ENCODE assay signal across 1 cellular context in the genomic region with DNA sequence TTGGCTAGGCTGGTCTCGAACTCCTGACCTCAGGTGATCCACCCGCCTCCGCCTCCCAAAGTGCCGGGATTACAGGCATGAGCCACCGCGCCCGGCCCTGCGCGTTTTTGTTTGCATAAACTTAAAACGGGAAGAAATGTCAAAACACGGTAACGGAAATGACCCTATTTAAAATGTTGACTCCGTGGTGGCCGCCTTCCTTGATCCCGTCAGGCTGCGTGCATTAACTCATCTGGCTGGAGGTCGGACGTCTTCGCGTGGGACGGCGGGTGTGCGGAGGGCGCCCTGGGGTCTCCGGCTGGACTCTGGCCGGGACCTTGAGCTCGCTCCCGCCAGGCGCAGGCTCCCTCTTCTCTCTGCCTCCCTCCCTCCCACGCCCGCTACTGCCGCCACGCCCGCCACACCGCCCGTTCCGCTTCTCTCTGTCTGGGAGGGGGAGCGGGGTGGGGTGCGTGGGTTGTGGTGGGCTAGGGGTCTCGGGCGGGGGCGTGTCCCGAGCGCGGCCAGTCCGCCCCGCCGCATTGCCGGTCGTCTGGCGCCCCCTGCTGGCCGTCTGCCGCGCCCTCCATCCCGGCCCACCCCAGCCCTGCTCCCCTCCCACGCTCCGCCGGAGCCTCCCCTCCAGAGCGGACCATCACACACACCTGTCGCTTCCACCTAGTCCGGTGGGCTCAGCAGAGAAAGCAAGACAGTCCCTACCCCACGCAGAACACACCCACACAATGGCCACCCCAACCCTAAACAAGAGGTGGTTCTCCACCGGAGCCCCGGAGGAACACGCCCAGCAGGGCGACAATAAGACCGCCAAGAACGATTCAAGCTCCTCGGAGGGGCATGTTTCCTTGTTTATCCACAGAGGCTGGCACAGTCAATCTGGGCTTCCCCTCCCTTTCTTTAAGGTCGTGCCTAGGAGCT.
TF ChIP-seq lines count a peak whose summit lies in the region.

No MANE protein-coding gene starts in this region.

TF ChIP-seq in HepG2, 621 proteins besides CTCF, POLR2A, EP300 and RAD21 (continued from another document and continues in another):
- TF ChIP-seq, protein P1, sequence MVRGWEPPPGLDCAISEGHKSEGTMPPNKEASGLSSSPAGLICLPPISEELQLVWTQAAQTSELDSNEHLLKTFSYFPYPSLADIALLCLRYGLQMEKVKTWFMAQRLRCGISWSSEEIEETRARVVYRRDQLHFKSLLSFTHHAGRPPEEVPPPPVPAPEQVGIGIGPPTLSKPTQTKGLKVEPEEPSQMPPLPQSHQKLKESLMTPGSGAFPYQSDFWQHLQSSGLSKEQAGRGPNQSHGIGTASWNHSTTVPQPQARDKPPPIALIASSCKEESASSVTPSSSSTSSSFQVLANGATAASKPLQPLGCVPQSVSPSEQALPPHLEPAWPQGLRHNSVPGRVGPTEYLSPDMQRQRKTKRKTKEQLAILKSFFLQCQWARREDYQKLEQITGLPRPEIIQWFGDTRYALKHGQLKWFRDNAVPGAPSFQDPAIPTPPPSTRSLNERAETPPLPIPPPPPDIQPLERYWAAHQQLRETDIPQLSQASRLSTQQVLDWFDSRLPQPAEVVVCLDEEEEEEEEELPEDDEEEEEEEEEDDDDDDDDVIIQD (CRISPR knock-in tag; IDR thresholded peaks at IDR 0.05; ENCODE audit: low read depth): no peak
- TF ChIP-seq MEIS2 (CRISPR knock-in tag; IDR thresholded peaks at IDR 0.05) (peak; percentile 39; the same call in 1 of the 2 replicates), ZNF343 (CRISPR knock-in tag; IDR thresholded peaks at IDR 0.05) (0 out of 2 replicates have a peak, but pooled peaks have one; percentile 63), KDM4B (CRISPR knock-in tag; IDR thresholded peaks at IDR 0.05) (no peak), NR2F2 (IDR thresholded peaks at IDR 0.05; ENCODE audit: borderline replicate concordance, low read depth) (no peak), TEAD2 (CRISPR knock-in tag; IDR thresholded peaks at IDR 0.05) (no peak), ZSCAN22 (CRISPR knock-in tag; IDR thresholded peaks at IDR 0.05) (no peak), TRIM24 (CRISPR knock-in tag; IDR thresholded peaks at IDR 0.05) (no peak), KMT2B (CRISPR knock-in tag; IDR thresholded peaks at IDR 0.05) (no peak), ZNF367 (CRISPR knock-in tag; IDR thresholded peaks at IDR 0.05; ENCODE audit: borderline replicate concordance) (no peak), CHD2 (IDR thresholded peaks at IDR 0.05; ENCODE audit: low read depth, low read length) (no peak), ZBTB38 (CRISPR knock-in tag; IDR thresholded peaks at IDR 0.05) (no peak; the same call in 1 of the 2 replicates), ZNF761 (CRISPR knock-in tag; conservative IDR thresholded peaks at IDR 0.05) (no peak), ZFP62 (CRISPR knock-in tag; IDR thresholded peaks at IDR 0.05) (no peak), SRF (IDR thresholded peaks at IDR 0.05; ENCODE audit: low read depth, low read length) (no peak), KAT8 (CRISPR knock-in tag; IDR thresholded peaks at IDR 0.05) (0 out of 2 replicates have a peak, but pooled peaks have one; percentile 18), GABPB1 (CRISPR knock-in tag; IDR thresholded peaks at IDR 0.05) (peak; percentile 64), ZNF451 (CRISPR knock-in tag; IDR thresholded peaks at IDR 0.05) (no peak), ZNF33B (CRISPR knock-in tag; IDR thresholded peaks at IDR 0.05) (no peak), ZNF256 (CRISPR knock-in tag; conservative IDR thresholded peaks at IDR 0.05) (no peak), FOXO1 (CRISPR knock-in tag; IDR thresholded peaks at IDR 0.05) (peak; percentile 46; the same call in 1 of the 2 replicates), MTF1 (CRISPR knock-in tag; IDR thresholded peaks at IDR 0.05) (no peak), ZNF317 (CRISPR knock-in tag; IDR thresholded peaks at IDR 0.05) (no peak; the same call in 1 of the 2 replicates), ZNF432 (CRISPR knock-in tag; IDR thresholded peaks at IDR 0.05; ENCODE audit: borderline replicate concordance) (no peak), SNAPC2 (CRISPR knock-in tag; IDR thresholded peaks at IDR 0.05) (0 out of 2 replicates have a peak, but pooled peaks have one; percentile 42), FOXP1 (IDR thresholded peaks at IDR 0.05) (no peak), FOXP1 (CRISPR knock-in tag; IDR thresholded peaks at IDR 0.05) (no peak), SCMH1 (CRISPR knock-in tag; IDR thresholded peaks at IDR 0.05; ENCODE audit: borderline replicate concordance) (no peak), SP5 (CRISPR knock-in tag; IDR thresholded peaks at IDR 0.05; ENCODE audit: borderline replicate concordance, low read depth) (no peak), ASH2L (IDR thresholded peaks at IDR 0.05; ENCODE audit: insufficient read length, low read depth, low read length) (peak; percentile 44), ZNF550 (CRISPR knock-in tag; IDR thresholded peaks at IDR 0.05; ENCODE audit: borderline replicate concordance) (no peak), BHLHE40 (IDR thresholded peaks at IDR 0.05; ENCODE audit: low read length) (no peak), ZBTB7B (CRISPR knock-in tag; IDR thresholded peaks at IDR 0.05) (peak; percentile 95), ZNF563 (CRISPR knock-in tag; IDR thresholded peaks at IDR 0.05) (peak; percentile 13; the same call in 1 of the 2 replicates), HHEX (CRISPR knock-in tag; IDR thresholded peaks at IDR 0.05) (no peak), RNF2 (conservative IDR thresholded peaks at IDR 0.05; ENCODE audit: low read depth) (no peak), MBD4 (IDR thresholded peaks at IDR 0.05; ENCODE audit: borderline replicate concordance, low read length) (no peak), IRX3 (CRISPR knock-in tag; IDR thresholded peaks at IDR 0.05; ENCODE audit: borderline replicate concordance, low read depth) (no peak), ZNF570 (CRISPR knock-in tag; IDR thresholded peaks at IDR 0.05; ENCODE audit: borderline replicate concordance) (no peak), TBX3 (IDR thresholded peaks at IDR 0.05; ENCODE audit: borderline replicate concordance) (no peak), SOX13 (IDR thresholded peaks at IDR 0.05) (no peak), SOX13 (CRISPR knock-in tag; conservative IDR thresholded peaks at IDR 0.05 in 1 of 2, IDR thresholded peaks at IDR 0.05 in 1 of 2) (no peak), SALL2 (CRISPR knock-in tag; IDR thresholded peaks at IDR 0.05) (no peak), HNF4G (IDR thresholded peaks at IDR 0.05; ENCODE audit: borderline replicate concordance, low read depth, low read length) (peak; percentile 32; the same call in 1 of the 2 replicates), HNF4G (CRISPR knock-in tag; IDR thresholded peaks at IDR 0.05; ENCODE audit: borderline replicate concordance, low read depth) (peak; percentile 77; the same call in 1 of the 2 replicates), MATR3 (CRISPR knock-in tag; IDR thresholded peaks at IDR 0.05) (no peak), HNRNPK (IDR thresholded peaks at IDR 0.05; ENCODE audit: low read depth, low read length, poor library complexity, severe bottlenecking) (peak; percentile 11), ZBTB21 (CRISPR knock-in tag; IDR thresholded peaks at IDR 0.05) (no peak), SNAI1 (CRISPR knock-in tag; IDR thresholded peaks at IDR 0.05; ENCODE audit: borderline replicate concordance) (no peak), RELA (CRISPR knock-in tag; IDR thresholded peaks at IDR 0.05) (no peak)
- TF ChIP-seq, protein P2, sequence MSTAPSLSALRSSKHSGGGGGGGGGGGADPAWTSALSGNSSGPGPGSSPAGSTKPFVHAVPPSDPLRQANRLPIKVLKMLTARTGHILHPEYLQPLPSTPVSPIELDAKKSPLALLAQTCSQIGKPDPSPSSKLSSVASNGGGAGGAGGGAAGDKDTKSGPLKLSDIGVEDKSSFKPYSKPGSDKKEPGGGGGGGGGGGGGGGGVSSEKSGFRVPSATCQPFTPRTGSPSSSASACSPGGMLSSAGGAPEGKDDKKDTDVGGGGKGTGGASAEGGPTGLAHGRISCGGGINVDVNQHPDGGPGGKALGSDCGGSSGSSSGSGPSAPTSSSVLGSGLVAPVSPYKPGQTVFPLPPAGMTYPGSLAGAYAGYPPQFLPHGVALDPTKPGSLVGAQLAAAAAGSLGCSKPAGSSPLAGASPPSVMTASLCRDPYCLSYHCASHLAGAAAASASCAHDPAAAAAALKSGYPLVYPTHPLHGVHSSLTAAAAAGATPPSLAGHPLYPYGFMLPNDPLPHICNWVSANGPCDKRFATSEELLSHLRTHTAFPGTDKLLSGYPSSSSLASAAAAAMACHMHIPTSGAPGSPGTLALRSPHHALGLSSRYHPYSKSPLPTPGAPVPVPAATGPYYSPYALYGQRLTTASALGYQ (CRISPR knock-in tag; IDR thresholded peaks at IDR 0.05): no peak
- TF ChIP-seq, protein P3, sequence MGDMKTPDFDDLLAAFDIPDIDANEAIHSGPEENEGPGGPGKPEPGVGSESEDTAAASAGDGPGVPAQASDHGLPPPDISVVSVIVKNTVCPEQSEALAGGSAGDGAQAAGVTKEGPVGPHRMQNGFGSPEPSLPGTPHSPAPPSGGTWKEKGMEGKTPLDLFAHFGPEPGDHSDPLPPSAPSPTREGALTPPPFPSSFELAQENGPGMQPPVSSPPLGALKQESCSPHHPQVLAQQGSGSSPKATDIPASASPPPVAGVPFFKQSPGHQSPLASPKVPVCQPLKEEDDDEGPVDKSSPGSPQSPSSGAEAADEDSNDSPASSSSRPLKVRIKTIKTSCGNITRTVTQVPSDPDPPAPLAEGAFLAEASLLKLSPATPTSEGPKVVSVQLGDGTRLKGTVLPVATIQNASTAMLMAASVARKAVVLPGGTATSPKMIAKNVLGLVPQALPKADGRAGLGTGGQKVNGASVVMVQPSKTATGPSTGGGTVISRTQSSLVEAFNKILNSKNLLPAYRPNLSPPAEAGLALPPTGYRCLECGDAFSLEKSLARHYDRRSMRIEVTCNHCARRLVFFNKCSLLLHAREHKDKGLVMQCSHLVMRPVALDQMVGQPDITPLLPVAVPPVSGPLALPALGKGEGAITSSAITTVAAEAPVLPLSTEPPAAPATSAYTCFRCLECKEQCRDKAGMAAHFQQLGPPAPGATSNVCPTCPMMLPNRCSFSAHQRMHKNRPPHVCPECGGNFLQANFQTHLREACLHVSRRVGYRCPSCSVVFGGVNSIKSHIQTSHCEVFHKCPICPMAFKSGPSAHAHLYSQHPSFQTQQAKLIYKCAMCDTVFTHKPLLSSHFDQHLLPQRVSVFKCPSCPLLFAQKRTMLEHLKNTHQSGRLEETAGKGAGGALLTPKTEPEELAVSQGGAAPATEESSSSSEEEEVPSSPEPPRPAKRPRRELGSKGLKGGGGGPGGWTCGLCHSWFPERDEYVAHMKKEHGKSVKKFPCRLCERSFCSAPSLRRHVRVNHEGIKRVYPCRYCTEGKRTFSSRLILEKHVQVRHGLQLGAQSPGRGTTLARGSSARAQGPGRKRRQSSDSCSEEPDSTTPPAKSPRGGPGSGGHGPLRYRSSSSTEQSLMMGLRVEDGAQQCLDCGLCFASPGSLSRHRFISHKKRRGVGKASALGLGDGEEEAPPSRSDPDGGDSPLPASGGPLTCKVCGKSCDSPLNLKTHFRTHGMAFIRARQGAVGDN (CRISPR knock-in tag; IDR thresholded peaks at IDR 0.05): peak; percentile 71
- TF ChIP-seq, protein P4, sequence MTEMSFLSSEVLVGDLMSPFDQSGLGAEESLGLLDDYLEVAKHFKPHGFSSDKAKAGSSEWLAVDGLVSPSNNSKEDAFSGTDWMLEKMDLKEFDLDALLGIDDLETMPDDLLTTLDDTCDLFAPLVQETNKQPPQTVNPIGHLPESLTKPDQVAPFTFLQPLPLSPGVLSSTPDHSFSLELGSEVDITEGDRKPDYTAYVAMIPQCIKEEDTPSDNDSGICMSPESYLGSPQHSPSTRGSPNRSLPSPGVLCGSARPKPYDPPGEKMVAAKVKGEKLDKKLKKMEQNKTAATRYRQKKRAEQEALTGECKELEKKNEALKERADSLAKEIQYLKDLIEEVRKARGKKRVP (CRISPR knock-in tag; IDR thresholded peaks at IDR 0.05): no peak
- TF ChIP-seq, protein P5, sequence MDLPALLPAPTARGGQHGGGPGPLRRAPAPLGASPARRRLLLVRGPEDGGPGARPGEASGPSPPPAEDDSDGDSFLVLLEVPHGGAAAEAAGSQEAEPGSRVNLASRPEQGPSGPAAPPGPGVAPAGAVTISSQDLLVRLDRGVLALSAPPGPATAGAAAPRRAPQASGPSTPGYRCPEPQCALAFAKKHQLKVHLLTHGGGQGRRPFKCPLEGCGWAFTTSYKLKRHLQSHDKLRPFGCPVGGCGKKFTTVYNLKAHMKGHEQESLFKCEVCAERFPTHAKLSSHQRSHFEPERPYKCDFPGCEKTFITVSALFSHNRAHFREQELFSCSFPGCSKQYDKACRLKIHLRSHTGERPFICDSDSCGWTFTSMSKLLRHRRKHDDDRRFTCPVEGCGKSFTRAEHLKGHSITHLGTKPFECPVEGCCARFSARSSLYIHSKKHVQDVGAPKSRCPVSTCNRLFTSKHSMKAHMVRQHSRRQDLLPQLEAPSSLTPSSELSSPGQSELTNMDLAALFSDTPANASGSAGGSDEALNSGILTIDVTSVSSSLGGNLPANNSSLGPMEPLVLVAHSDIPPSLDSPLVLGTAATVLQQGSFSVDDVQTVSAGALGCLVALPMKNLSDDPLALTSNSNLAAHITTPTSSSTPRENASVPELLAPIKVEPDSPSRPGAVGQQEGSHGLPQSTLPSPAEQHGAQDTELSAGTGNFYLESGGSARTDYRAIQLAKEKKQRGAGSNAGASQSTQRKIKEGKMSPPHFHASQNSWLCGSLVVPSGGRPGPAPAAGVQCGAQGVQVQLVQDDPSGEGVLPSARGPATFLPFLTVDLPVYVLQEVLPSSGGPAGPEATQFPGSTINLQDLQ (CRISPR knock-in tag; IDR thresholded peaks at IDR 0.05): no peak
- TF ChIP-seq, protein P6, sequence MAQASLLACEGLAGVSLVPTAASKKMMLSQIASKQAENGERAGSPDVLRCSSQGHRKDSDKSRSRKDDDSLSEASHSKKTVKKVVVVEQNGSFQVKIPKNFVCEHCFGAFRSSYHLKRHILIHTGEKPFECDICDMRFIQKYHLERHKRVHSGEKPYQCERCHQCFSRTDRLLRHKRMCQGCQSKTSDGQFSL (CRISPR knock-in tag; IDR thresholded peaks at IDR 0.05): no peak
- TF ChIP-seq, protein P7, sequence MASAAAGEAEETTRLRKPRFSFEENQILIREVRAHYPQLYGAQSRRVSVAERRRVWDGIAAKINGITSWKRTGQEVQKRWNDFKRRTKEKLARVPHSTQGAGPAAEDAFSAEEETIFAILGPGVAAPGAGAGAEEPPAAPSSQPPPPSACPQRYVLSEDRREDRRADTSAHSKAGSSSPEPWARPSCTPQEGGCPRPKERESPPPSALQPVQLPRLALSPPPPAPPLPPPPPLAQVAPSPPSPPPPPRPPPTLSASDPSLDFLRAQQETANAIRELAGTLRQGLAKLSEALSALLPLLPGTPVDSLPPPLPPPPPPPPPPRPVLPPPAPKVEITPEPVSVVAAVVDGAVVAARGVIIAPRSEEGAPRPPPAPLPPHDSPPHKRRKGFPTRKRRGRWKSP (CRISPR knock-in tag; IDR thresholded peaks at IDR 0.05): no peak
